23 cellular contexts compared by ENCODE assay signal in the genomic region with DNA sequence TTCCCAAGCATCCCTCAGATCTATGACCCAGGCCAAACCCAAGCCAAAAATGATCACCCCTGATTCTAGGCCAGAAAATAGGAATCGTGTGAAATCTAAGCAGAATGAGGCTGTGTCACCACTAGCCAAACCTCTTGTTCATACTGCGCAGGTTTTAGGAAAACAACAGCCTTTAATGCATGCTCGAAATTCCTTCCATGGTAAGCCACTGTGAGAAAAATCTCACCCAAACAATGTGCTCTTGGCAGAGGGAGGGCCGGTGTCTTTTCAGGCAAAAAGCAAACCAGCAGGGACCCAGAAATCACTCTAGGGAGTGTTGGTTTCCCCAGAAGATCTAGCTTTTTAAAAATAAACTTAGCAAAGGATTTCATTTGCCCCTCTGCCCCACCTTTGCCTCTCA.
DNase-seq lines count a peak whose midpoint lies in the region; TF ChIP-seq lines count a peak whose summit lies in the region.
"Had no signal": no experiment of that assay in that cellular context is flagged by ENCODE, and none has a peak within 500 bp of the region (broad histone marks: within the 10 kb centered on the region; RNA-seq: fewer than 3 reads in every experiment).

No MANE protein-coding gene starts in this region.

- no peaks in the 10 kb centered on the region for H3K79me2 ChIP-seq in mesendoderm (ENCODE audit: control insufficient read depth, insufficient read depth, low read length)
- no peaks in the 10 kb centered on the region for H3K79me2 ChIP-seq in MM.1S (ENCODE audit: low read length)

- no peak overlapping the region for H3K18ac ChIP-seq in mesendoderm (ENCODE audit: low read length)

- H4K5ac ChIP-seq in mesendoderm (ENCODE audit: low read length), result no peak overlapping the region

- H2BK120ac ChIP-seq in mesendoderm (ENCODE audit: low read depth, low read length), result no peak overlapping the region

- no peaks in the 10 kb centered on the region for H3F3A ChIP-seq in MM.1S (ENCODE audit: insufficient read depth, low read length)

- H2AFZ ChIP-seq in MM.1S (ENCODE audit: low read length), result no peak overlapping the region

- H3K9ac ChIP-seq in mesendoderm (ENCODE audit: low read length) (no peak overlapping the region), MM.1S (ENCODE audit: low read length) (no peak overlapping the region)
- H3K9ac ChIP-seq: SK-N-SH had no signal

- H3K4ac ChIP-seq in mesendoderm (ENCODE audit: low read depth, low read length), result no peak overlapping the region

- 64% methylated on average over 4 of the region's 4 CpGs for WGBS in esophagus muscularis mucosa
- no CpG with 5 or more reads among the region's 4 CpGs for WGBS in mesendoderm (ENCODE audit: extremely low coverage, insufficient coverage, low lambda C conversion rate)

- no peak overlapping the region for H3K56ac ChIP-seq in mesendoderm (ENCODE audit: low read length)

- no peak overlapping the region for H3K23ac ChIP-seq in mesendoderm (ENCODE audit: low read length)

- H3K27ac ChIP-seq in SJSA1, result peak overlapping the region; percentile 48
- peak overlapping the region in 2 of 4 donors; percentile 19 to 63 for H3K27ac ChIP-seq in esophagus muscularis mucosa (replicated peaks in 1 of 4)
- H3K27ac ChIP-seq in mesendoderm (ENCODE audit: low read depth, low read length), result no peak overlapping the region
- H3K27ac ChIP-seq in MM.1S (ENCODE audit: low read length), result no peak overlapping the region
- H3K27ac ChIP-seq: body of pancreas, lower lobe of right lung, Peyer's patch, upper lobe of left lung had no signal

- no peak overlapping the region for H4K8ac ChIP-seq in mesendoderm (ENCODE audit: low read depth, low read length)

- no peaks in the 10 kb centered on the region for H3K79me1 ChIP-seq in mesendoderm (ENCODE audit: low read length)

- no peaks in the 10 kb centered on the region for H3K27me3 ChIP-seq in SJSA1 (replicated peaks)
- H3K27me3 ChIP-seq in esophagus muscularis mucosa, result no peaks in the 10 kb centered on the region
- no peaks in the 10 kb centered on the region for H3K27me3 ChIP-seq in mesendoderm (ENCODE audit: insufficient read depth, low read length, poor library complexity)
- no peaks in the 10 kb centered on the region for H3K27me3 ChIP-seq in MM.1S (replicated peaks; ENCODE audit: insufficient read depth, low read length)
- H3K27me3 ChIP-seq: body of pancreas, Peyer's patch, upper lobe of left lung had no signal

- no peaks in the 10 kb centered on the region for H4K20me1 ChIP-seq in MM.1S (ENCODE audit: insufficient read depth, low read length)

- H3K4me2 ChIP-seq in mesendoderm (ENCODE audit: low read length), result no peak overlapping the region
- H3K4me2 ChIP-seq in MM.1S (ENCODE audit: low read depth, low read length), result no peak overlapping the region
- H3K4me2 ChIP-seq: A549, SK-N-SH had no signal

- H3K9me3 ChIP-seq in SJSA1 (replicated peaks), result no peaks in the 10 kb centered on the region
- no peaks in the 10 kb centered on the region for H3K9me3 ChIP-seq in esophagus muscularis mucosa
- no peaks in the 10 kb centered on the region for H3K9me3 ChIP-seq in MM.1S (replicated peaks; ENCODE audit: insufficient read depth, low read length)
- H3K9me3 ChIP-seq: A549, body of pancreas, lower lobe of right lung, Peyer's patch, SK-N-SH, upper lobe of left lung had no signal

- no peak overlapping the region for H2BK5ac ChIP-seq in mesendoderm (ENCODE audit: low read length)

- no peaks in the 10 kb centered on the region for H3K9me2 ChIP-seq in MM.1S (replicated peaks; ENCODE audit: insufficient read depth, low read length)
- H3K9me2 ChIP-seq: SK-N-SH had no signal

- no peak for TF ChIP-seq POLR2A in esophagus muscularis mucosa (IDR thresholded peaks at IDR 0.05; ENCODE audit: low read depth)

- H3K4me1 ChIP-seq in SJSA1 (replicated peaks), result peaks cover 29% of the 10 kb centered on the region
- peaks cover 0 to 29% (median 20%) of the 10 kb centered on the region in 4 donors for H3K4me1 ChIP-seq in esophagus muscularis mucosa
- peaks cover 3% of the 10 kb centered on the region for H3K4me1 ChIP-seq in mesendoderm (ENCODE audit: control insufficient read depth, low read depth, low read length)
- no peaks in the 10 kb centered on the region for H3K4me1 ChIP-seq in MM.1S (ENCODE audit: low read length)
- H3K4me1 ChIP-seq: Peyer's patch, upper lobe of left lung had no signal

- TF ChIP-seq CTCF in esophagus muscularis mucosa (IDR thresholded peaks at IDR 0.05) (no peak), MM.1S (IDR thresholded peaks at IDR 0.05; ENCODE audit: low read length) (no peak)

- DNase-seq in AG08396 (ENCODE audit: low spot score), result peak; percentile 18
- DNase-seq in SJSA1 (ENCODE audit: low read depth in 1 of 2, low spot score in 2 of 2), result peak in 1 of 2 experiments; percentile 75
- peak; percentile 55 for DNase-seq in esophagus muscularis mucosa (ENCODE audit: extremely low spot score)
- peak; percentile 84 for DNase-seq in mesendoderm
- DNase-seq in hippocampal formation (lab: John Stamatoyannopoulos, UW), result no peak
- no peak for DNase-seq in MM.1S
- DNase-seq in dermis blood vessel endothelial cell, result no peak
- DNase-seq in AML-193 (lab: John Stamatoyannopoulos, UW), result no peak
- DNase-seq: activated CD8-positive, alpha-beta memory T cell treated with anti-CD3 and anti-CD28 coated beads, Interleukin-2, amount 50 U/mL, for 4 hours; body of pancreas; CD4-positive, alpha-beta memory T cell; Karpas-422; lower lobe of right lung; naive B cell; NCI-H1105 treated with DMSO at 0.1 percent for 48 hours; NCI-H2171; NCI-H748 treated with DMSO at 0.1 percent for 48 hours; Peyer's patch; SK-N-SH; stimulated activated naive CD8-positive, alpha-beta T cell treated with anti-CD3 and anti-CD28 coated beads, Interleukin-15, Interleukin-2, amounts not matched to agents 100 U/mL and 50 U/mL, for 24 hours; T-helper 9 cell; upper lobe of left lung had no signal

- H2BK15ac ChIP-seq in mesendoderm (replicated peaks; ENCODE audit: low read depth), result no peak overlapping the region

- H3K36me3 ChIP-seq in SJSA1 (no peaks in the 10 kb centered on the region), esophagus muscularis mucosa (peaks cover 0 to 5% (median 3%) of the 10 kb centered on the region in 4 donors), mesendoderm (ENCODE audit: control insufficient read depth, insufficient read depth, low read length) (no peaks in the 10 kb centered on the region), MM.1S (replicated peaks; ENCODE audit: insufficient read depth, low read length) (no peaks in the 10 kb centered on the region)
- H3K36me3 ChIP-seq: lower lobe of right lung, Peyer's patch had no signal

- no peak overlapping the region for H2AK5ac ChIP-seq in mesendoderm (ENCODE audit: low read length)

- H3K4me3 ChIP-seq in SJSA1, result no peak overlapping the region
- no peak overlapping the region for H3K4me3 ChIP-seq in esophagus muscularis mucosa
- no peak overlapping the region for H3K4me3 ChIP-seq in mesendoderm (ENCODE audit: low read length)
- H3K4me3 ChIP-seq in MM.1S (ENCODE audit: low read length), result no peak overlapping the region
- H3K4me3 ChIP-seq: A549, body of pancreas, lower lobe of right lung, Peyer's patch, upper lobe of left lung had no signal

- TF ChIP-seq EP300 in esophagus muscularis mucosa (IDR thresholded peaks at IDR 0.05), result no peak

- intact Hi-C loops in esophagus muscularis mucosa (cut with DNase I), result no loop called here

Comparison
In these comparisons a context has a peak if more than half of its experiments do, and no peak if none do; other contexts are left out.
1. DNase-seq: peak in AG08396 (single experiment), esophagus muscularis mucosa (single experiment) and mesendoderm (single experiment); none in hippocampal formation (0 of 2), MM.1S (single experiment), dermis blood vessel endothelial cell (single experiment) and AML-193 (0 of 2).